In the genomic region with DNA sequence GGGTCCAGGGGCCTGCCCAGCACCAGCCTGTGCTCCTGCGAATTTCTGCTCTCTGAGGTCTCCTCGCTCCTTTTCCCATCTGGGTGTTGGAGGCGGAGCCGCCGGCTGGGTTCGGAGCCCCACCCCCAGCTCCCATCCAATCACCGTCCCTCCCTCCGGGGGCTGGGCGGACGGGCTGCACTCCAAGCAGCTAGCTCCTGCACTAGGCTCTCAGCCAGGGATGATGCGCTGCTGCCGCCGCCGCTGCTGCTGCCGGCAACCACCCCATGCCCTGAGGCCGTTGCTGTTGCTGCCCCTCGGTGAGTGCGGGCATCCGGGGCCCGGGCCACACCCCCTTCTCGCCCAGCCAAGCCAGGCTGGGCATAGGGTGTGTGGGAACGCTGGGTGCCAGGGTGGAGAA, we compare ENCODE assay signal across 1 cellular context.
A peak's percentile ranks its signal among the peaks of the same experiment; 100 is the strongest.
TF ChIP-seq lines count a peak whose summit lies in the region.

A gene (plus strand): TSS at position 202 of the 400 bp plus-strand sequence. CDS start 19 bp downstream, at position 221.

TF ChIP-seq in K562, 482 proteins besides CTCF, POLR2A, EP300 and RAD21 (continued from another document and continues in another):
- TF ChIP-seq PML (IDR thresholded peaks at IDR 0.05; ENCODE audit: low read length) (no peak), XRCC4 (IDR thresholded peaks at IDR 0.05; ENCODE audit: extremely low read depth, insufficient read depth, insufficient read length) (no peak), ATF7 (IDR thresholded peaks at IDR 0.05) (0 out of 2 replicates have a peak, but pooled peaks have one; percentile 24), TAF7 (tag; IDR thresholded peaks at IDR 0.05) (no peak), CSDE1 (IDR thresholded peaks at IDR 0.05) (no peak), ZSCAN32 (CRISPR knock-in tag; IDR thresholded peaks at IDR 0.05) (no peak), RBM25 (IDR thresholded peaks at IDR 0.05; ENCODE audit: low read depth, low read length, severe bottlenecking) (no peak), DMBX1 (CRISPR knock-in tag; IDR thresholded peaks at IDR 0.05; ENCODE audit: borderline replicate concordance) (no peak), NEUROD1 (IDR thresholded peaks at IDR 0.05; ENCODE audit: borderline replicate concordance, low read depth, low read length, partially characterized antibody) (no peak), FOXA1 (IDR thresholded peaks at IDR 0.05; ENCODE audit: borderline replicate concordance) (no peak), CC2D1A (IDR thresholded peaks at IDR 0.05) (no peak), HMG20A (CRISPR knock-in tag; conservative IDR thresholded peaks at IDR 0.05) (no peak), CBX1 (IDR thresholded peaks at IDR 0.05; ENCODE audit: low read depth) (no peak), KLF6 (CRISPR knock-in tag; IDR thresholded peaks at IDR 0.05; ENCODE audit: borderline replicate concordance) (no peak), TSC22D4 (tag; IDR thresholded peaks at IDR 0.05) (no peak), CBX5 (IDR thresholded peaks at IDR 0.05; ENCODE audit: borderline replicate concordance, low read depth) (no peak), RBM14 (IDR thresholded peaks at IDR 0.05; ENCODE audit: borderline replicate concordance, insufficient read depth, low read depth, low read length) (no peak), ASH1L (IDR thresholded peaks at IDR 0.05; ENCODE audit: borderline replicate concordance, low read depth, partially characterized antibody) (no peak), NR2C2 (CRISPR knock-in tag; IDR thresholded peaks at IDR 0.05) (no peak), NR2C2 (tag; IDR thresholded peaks at IDR 0.05) (no peak), NRF1 (conservative IDR thresholded peaks at IDR 0.05 in 1 of 2, IDR thresholded peaks at IDR 0.05 in 1 of 2) (peak; percentile 34 to 52; a peak in 1 of 4 replicates), TCF7 (IDR thresholded peaks at IDR 0.05; ENCODE audit: borderline replicate concordance) (no peak), ZBTB7A (IDR thresholded peaks at IDR 0.05; ENCODE audit: borderline replicate concordance, control insufficient read depth, low read depth, low read length) (no peak), CBX8 (IDR thresholded peaks at IDR 0.05; ENCODE audit: borderline replicate concordance, extremely low read depth, low read depth, low read length, poor library complexity, severe bottlenecking) (no peak)
- TF ChIP-seq, protein P1, sequence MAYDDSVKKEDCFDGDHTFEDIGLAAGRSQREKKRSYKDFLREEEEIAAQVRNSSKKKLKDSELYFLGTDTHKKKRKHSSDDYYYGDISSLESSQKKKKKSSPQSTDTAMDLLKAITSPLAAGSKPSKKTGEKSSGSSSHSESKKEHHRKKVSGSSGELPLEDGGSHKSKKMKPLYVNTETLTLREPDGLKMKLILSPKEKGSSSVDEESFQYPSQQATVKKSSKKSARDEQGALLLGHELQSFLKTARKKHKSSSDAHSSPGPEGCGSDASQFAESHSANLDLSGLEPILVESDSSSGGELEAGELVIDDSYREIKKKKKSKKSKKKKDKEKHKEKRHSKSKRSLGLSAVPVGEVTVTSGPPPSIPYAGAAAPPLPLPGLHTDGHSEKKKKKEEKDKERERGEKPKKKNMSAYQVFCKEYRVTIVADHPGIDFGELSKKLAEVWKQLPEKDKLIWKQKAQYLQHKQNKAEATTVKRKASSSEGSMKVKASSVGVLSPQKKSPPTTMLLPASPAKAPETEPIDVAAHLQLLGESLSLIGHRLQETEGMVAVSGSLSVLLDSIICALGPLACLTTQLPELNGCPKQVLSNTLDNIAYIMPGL (CRISPR knock-in tag; IDR thresholded peaks at IDR 0.05), result no peak
- TF ChIP-seq, protein P2, sequence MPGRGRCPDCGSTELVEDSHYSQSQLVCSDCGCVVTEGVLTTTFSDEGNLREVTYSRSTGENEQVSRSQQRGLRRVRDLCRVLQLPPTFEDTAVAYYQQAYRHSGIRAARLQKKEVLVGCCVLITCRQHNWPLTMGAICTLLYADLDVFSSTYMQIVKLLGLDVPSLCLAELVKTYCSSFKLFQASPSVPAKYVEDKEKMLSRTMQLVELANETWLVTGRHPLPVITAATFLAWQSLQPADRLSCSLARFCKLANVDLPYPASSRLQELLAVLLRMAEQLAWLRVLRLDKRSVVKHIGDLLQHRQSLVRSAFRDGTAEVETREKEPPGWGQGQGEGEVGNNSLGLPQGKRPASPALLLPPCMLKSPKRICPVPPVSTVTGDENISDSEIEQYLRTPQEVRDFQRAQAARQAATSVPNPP (IDR thresholded peaks at IDR 0.05; ENCODE audit: borderline replicate concordance, insufficient read depth, insufficient read length), result no peak
- TF ChIP-seq, protein P3, sequence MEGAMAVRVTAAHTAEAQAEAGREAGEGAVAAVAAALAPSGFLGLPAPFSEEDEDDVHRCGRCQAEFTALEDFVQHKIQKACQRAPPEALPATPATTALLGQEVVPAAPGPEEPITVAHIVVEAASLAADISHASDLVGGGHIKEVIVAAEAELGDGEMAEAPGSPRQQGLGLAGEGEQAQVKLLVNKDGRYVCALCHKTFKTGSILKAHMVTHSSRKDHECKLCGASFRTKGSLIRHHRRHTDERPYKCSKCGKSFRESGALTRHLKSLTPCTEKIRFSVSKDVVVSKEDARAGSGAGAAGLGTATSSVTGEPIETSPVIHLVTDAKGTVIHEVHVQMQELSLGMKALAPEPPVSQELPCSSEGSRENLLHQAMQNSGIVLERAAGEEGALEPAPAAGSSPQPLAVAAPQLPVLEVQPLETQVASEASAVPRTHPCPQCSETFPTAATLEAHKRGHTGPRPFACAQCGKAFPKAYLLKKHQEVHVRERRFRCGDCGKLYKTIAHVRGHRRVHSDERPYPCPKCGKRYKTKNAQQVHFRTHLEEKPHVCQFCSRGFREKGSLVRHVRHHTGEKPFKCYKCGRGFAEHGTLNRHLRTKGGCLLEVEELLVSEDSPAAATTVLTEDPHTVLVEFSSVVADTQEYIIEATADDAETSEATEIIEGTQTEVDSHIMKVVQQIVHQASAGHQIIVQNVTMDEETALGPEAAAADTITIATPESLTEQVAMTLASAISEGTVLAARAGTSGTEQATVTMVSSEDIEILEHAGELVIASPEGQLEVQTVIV (CRISPR knock-in tag; IDR thresholded peaks at IDR 0.05; ENCODE audit: borderline replicate concordance), result no peak
- TF ChIP-seq, protein P4, sequence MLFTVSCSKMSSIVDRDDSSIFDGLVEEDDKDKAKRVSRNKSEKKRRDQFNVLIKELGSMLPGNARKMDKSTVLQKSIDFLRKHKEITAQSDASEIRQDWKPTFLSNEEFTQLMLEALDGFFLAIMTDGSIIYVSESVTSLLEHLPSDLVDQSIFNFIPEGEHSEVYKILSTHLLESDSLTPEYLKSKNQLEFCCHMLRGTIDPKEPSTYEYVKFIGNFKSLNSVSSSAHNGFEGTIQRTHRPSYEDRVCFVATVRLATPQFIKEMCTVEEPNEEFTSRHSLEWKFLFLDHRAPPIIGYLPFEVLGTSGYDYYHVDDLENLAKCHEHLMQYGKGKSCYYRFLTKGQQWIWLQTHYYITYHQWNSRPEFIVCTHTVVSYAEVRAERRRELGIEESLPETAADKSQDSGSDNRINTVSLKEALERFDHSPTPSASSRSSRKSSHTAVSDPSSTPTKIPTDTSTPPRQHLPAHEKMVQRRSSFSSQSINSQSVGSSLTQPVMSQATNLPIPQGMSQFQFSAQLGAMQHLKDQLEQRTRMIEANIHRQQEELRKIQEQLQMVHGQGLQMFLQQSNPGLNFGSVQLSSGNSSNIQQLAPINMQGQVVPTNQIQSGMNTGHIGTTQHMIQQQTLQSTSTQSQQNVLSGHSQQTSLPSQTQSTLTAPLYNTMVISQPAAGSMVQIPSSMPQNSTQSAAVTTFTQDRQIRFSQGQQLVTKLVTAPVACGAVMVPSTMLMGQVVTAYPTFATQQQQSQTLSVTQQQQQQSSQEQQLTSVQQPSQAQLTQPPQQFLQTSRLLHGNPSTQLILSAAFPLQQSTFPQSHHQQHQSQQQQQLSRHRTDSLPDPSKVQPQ (CRISPR knock-in tag; IDR thresholded peaks at IDR 0.05; ENCODE audit: borderline replicate concordance), result no peak
- TF ChIP-seq, protein P5, sequence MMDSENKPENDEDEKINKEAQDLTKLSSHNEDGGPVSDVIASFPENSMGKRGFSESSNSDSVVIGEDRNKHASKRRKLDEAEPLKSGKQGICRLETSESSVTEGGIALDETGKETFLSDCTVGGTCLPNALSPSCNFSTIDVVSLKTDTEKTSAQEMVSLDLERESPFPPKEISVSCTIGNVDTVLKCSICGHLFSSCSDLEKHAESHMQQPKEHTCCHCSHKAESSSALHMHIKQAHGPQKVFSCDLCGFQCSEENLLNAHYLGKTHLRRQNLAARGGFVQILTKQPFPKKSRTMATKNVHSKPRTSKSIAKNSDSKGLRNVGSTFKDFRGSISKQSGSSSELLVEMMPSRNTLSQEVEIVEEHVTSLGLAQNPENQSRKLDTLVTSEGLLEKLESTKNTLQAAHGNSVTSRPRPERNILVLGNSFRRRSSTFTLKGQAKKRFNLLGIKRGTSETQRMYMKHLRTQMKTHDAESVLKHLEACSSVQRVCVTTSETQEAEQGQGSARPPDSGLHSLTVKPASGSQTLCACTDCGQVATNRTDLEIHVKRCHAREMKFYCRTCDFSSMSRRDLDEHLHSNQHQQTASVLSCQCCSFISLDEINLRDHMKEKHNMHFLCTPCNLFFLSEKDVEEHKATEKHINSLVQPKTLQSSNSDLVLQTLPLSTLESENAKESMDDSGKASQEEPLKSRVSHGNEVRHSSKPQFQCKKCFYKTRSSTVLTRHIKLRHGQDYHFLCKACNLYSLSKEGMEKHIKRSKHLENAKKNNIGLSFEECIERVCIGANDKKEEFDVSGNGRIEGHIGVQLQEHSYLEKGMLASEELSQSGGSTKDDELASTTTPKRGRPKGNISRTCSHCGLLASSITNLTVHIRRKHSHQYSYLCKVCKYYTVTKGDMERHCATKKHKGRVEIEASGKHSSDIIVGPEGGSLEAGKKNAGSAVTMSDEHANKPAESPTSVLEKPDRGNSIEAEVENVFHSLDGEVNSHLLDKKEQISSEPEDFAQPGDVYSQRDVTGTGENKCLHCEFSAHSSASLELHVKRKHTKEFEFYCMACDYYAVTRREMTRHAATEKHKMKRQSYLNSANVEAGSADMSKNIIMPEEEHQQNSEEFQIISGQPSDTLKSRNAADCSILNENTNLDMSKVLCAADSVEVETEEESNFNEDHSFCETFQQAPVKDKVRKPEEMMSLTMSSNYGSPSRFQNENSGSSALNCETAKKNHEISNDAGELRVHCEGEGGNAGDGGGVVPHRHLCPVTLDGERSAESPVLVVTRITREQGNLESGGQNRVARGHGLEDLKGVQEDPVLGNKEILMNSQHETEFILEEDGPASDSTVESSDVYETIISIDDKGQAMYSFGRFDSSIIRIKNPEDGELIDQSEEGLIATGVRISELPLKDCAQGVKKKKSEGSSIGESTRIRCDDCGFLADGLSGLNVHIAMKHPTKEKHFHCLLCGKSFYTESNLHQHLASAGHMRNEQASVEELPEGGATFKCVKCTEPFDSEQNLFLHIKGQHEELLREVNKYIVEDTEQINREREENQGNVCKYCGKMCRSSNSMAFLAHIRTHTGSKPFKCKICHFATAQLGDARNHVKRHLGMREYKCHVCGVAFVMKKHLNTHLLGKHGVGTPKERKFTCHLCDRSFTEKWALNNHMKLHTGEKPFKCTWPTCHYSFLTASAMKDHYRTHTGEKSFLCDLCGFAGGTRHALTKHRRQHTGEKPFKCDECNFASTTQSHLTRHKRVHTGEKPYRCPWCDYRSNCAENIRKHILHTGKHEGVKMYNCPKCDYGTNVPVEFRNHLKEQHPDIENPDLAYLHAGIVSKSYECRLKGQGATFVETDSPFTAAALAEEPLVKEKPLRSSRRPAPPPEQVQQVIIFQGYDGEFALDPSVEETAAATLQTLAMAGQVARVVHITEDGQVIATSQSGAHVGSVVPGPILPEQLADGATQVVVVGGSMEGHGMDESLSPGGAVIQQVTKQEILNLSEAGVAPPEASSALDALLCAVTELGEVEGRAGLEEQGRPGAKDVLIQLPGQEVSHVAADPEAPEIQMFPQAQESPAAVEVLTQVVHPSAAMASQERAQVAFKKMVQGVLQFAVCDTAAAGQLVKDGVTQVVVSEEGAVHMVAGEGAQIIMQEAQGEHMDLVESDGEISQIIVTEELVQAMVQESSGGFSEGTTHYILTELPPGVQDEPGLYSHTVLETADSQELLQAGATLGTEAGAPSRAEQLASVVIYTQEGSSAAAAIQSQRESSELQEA (IDR thresholded peaks at IDR 0.05; ENCODE audit: low read depth), result no peak
- TF ChIP-seq, protein P6, sequence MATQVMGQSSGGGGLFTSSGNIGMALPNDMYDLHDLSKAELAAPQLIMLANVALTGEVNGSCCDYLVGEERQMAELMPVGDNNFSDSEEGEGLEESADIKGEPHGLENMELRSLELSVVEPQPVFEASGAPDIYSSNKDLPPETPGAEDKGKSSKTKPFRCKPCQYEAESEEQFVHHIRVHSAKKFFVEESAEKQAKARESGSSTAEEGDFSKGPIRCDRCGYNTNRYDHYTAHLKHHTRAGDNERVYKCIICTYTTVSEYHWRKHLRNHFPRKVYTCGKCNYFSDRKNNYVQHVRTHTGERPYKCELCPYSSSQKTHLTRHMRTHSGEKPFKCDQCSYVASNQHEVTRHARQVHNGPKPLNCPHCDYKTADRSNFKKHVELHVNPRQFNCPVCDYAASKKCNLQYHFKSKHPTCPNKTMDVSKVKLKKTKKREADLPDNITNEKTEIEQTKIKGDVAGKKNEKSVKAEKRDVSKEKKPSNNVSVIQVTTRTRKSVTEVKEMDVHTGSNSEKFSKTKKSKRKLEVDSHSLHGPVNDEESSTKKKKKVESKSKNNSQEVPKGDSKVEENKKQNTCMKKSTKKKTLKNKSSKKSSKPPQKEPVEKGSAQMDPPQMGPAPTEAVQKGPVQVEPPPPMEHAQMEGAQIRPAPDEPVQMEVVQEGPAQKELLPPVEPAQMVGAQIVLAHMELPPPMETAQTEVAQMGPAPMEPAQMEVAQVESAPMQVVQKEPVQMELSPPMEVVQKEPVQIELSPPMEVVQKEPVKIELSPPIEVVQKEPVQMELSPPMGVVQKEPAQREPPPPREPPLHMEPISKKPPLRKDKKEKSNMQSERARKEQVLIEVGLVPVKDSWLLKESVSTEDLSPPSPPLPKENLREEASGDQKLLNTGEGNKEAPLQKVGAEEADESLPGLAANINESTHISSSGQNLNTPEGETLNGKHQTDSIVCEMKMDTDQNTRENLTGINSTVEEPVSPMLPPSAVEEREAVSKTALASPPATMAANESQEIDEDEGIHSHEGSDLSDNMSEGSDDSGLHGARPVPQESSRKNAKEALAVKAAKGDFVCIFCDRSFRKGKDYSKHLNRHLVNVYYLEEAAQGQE (CRISPR knock-in tag; IDR thresholded peaks at IDR 0.05; ENCODE audit: low read depth), result no peak
- TF ChIP-seq, protein P7, sequence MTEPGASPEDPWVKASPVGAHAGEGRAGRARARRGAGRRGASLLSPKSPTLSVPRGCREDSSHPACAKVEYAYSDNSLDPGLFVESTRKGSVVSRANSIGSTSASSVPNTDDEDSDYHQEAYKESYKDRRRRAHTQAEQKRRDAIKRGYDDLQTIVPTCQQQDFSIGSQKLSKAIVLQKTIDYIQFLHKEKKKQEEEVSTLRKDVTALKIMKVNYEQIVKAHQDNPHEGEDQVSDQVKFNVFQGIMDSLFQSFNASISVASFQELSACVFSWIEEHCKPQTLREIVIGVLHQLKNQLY (CRISPR knock-in tag; conservative IDR thresholded peaks at IDR 0.05), result no peak
- TF ChIP-seq, protein P8, sequence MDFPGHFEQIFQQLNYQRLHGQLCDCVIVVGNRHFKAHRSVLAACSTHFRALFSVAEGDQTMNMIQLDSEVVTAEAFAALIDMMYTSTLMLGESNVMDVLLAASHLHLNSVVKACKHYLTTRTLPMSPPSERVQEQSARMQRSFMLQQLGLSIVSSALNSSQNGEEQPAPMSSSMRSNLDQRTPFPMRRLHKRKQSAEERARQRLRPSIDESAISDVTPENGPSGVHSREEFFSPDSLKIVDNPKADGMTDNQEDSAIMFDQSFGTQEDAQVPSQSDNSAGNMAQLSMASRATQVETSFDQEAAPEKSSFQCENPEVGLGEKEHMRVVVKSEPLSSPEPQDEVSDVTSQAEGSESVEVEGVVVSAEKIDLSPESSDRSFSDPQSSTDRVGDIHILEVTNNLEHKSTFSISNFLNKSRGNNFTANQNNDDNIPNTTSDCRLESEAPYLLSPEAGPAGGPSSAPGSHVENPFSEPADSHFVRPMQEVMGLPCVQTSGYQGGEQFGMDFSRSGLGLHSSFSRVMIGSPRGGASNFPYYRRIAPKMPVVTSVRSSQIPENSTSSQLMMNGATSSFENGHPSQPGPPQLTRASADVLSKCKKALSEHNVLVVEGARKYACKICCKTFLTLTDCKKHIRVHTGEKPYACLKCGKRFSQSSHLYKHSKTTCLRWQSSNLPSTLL (IDR thresholded peaks at IDR 0.05), result no peak
